ENCODE assay signal across 19 cellular contexts in genomic region chr7:158765020-158765419, GRCh38.
A peak's percentile ranks its signal among the peaks of the same experiment; 100 is the strongest.
DNase-seq lines count a peak whose midpoint lies in the region; ATAC-seq, FAIRE-seq and TF ChIP-seq lines count a peak whose summit lies in the region.
"Had no signal": no experiment of that assay in that cellular context is flagged by ENCODE, and none has a peak within 500 bp of the region (broad histone marks: within the 10 kb centered on the region; RNA-seq: fewer than 3 reads in every experiment).

No MANE protein-coding gene starts in this region.

- intact Hi-C loops in CD4-positive, alpha-beta T cell (cut with DNase I, micrococcal nuclease): no loop called here
- intact Hi-C loops in right cardiac atrium (cut with DNase I): no loop called here

- no peak overlapping the region for H3K27ac ChIP-seq in CD4-positive, alpha-beta T cell (ENCODE audit: low read depth, low read length)
- H3K27ac ChIP-seq in right cardiac atrium (ENCODE audit: low read length): no peak overlapping the region
- H3K27ac ChIP-seq: C4-2B, KMS-11 had no signal

- POLR2A ChIA-PET in CD4-positive, alpha-beta T cell (lab: Charles Lee): no interaction called here
- POLR2A ChIA-PET in activated CD8-positive, alpha-beta T cell treated with anti-CD3 and anti-CD28 coated beads, Interleukin-2, amount 10 ng/mL, durations not matched to agents 7 days and 5 days (lab: Charles Lee): no interaction called here

- no peak overlapping the region for H3K4me3 ChIP-seq in right cardiac atrium (ENCODE audit: low read length)

- no peak overlapping the region for H3K4me3 Mint-ChIP-seq in activated T-cell treated with anti-CD3 and anti-CD28 coated beads, Interleukin-2, amount 50 U/mL, for 72 hours
- no peak overlapping the region for H3K4me3 Mint-ChIP-seq in CD4-positive, alpha-beta T cell
- H3K4me3 Mint-ChIP-seq in activated CD8-positive, alpha-beta T cell treated with anti-CD3 and anti-CD28 coated beads, Interleukin-2, amount 10 ng/mL, durations not matched to agents 7 days and 5 days: no peak overlapping the region
- H3K4me3 Mint-ChIP-seq: HFFc6 had no signal

- H3K9me3 Mint-ChIP-seq in activated T-cell treated with anti-CD3 and anti-CD28 coated beads, Interleukin-2, amount 50 U/mL, for 72 hours: no peaks in the 10 kb centered on the region
- no peaks in the 10 kb centered on the region for H3K9me3 Mint-ChIP-seq in CD4-positive, alpha-beta T cell
- H3K9me3 Mint-ChIP-seq in activated CD8-positive, alpha-beta T cell treated with anti-CD3 and anti-CD28 coated beads, Interleukin-2, amount 10 ng/mL, durations not matched to agents 7 days and 5 days (ENCODE audit: insufficient read depth): no peaks in the 10 kb centered on the region
- H3K9me3 Mint-ChIP-seq: HFFc6 had no signal

- H3K4me1 ChIP-seq in right cardiac atrium (ENCODE audit: control insufficient read depth, insufficient read depth, low read length): peaks cover 3% of the 10 kb centered on the region
- H3K4me1 ChIP-seq: Caco-2 had no signal

- H3K9me3 ChIP-seq in CD4-positive, alpha-beta T cell (ENCODE audit: control insufficient read depth, low read length): no peaks in the 10 kb centered on the region
- no peaks in the 10 kb centered on the region for H3K9me3 ChIP-seq in right cardiac atrium (ENCODE audit: control insufficient read depth, low read length)
- H3K9me3 ChIP-seq: Caco-2 had no signal

- 77% methylated on average over 7 of the region's 7 CpGs for WGBS in right cardiac atrium

- H3K27me3 ChIP-seq in CD4-positive, alpha-beta T cell (ENCODE audit: control insufficient read depth, insufficient read depth, low read length): no peaks in the 10 kb centered on the region
- H3K27me3 ChIP-seq in right cardiac atrium (ENCODE audit: control insufficient read depth, insufficient read depth): no peaks in the 10 kb centered on the region

- no peak for DNase-seq in activated T-cell treated with anti-CD3 and anti-CD28 coated beads, Interleukin-2, amount 50 U/mL, for 72 hours
- DNase-seq in activated T-cell treated with anti-CD3 and anti-CD28 coated beads for 4 hours: no peak
- no peak for DNase-seq in CD4-positive, alpha-beta T cell
- DNase-seq in activated CD8-positive, alpha-beta T cell treated with anti-CD3 and anti-CD28 coated beads, Interleukin-2, amount 10 ng/mL, durations not matched to agents 7 days and 5 days: no peak
- DNase-seq in right cardiac atrium: no peak
- no peak for DNase-seq in RKO (ENCODE audit: low spot score)
- DNase-seq in HTR-8/SVneo (ENCODE audit: insufficient read length, low spot score): no peak
- DNase-seq: Caco-2, EL, HFFc6, NCI-H1436 treated with DMSO at 0.1 percent for 48 hours, NCI-H2029 treated with DMSO at 0.1 percent for 48 hours, NCI-H2171 treated with DMSO at 0.1 percent for 48 hours, NCI-H446 treated with DMSO at 0.1 percent for 48 hours, OCI-M1, RPMI8226 had no signal

- H3K4me1 Mint-ChIP-seq in activated T-cell treated with anti-CD3 and anti-CD28 coated beads, Interleukin-2, amount 50 U/mL, for 72 hours (ENCODE audit: low read depth): peaks cover 9% of the 10 kb centered on the region
- peaks cover 9% of the 10 kb centered on the region for H3K4me1 Mint-ChIP-seq in CD4-positive, alpha-beta T cell (ENCODE audit: low read depth)
- H3K4me1 Mint-ChIP-seq in activated CD8-positive, alpha-beta T cell treated with anti-CD3 and anti-CD28 coated beads, Interleukin-2, amount 10 ng/mL, durations not matched to agents 7 days and 5 days (ENCODE audit: low read depth): peaks cover 12% of the 10 kb centered on the region

- no peak for TF ChIP-seq CTCF in CD4-positive, alpha-beta T cell (IDR thresholded peaks at IDR 0.05)

- CTCF ChIA-PET in CD4-positive, alpha-beta T cell (lab: Charles Lee): no interaction called here
- CTCF ChIA-PET in activated CD8-positive, alpha-beta T cell treated with anti-CD3 and anti-CD28 coated beads, Interleukin-2, amount 10 ng/mL, durations not matched to agents 7 days and 5 days (lab: Charles Lee): interaction anchor here (1.0 kb wide), 1 partner anchor 9 kb away, joined by 3 read pairs; no protein-coding TSS in a partner anchor

- no peak overlapping the region for H3K27ac Mint-ChIP-seq in activated T-cell treated with anti-CD3 and anti-CD28 coated beads, Interleukin-2, amount 50 U/mL, for 72 hours
- H3K27ac Mint-ChIP-seq in CD4-positive, alpha-beta T cell: peak overlapping the region; percentile 36
- peak overlapping the region; percentile 34 for H3K27ac Mint-ChIP-seq in activated CD8-positive, alpha-beta T cell treated with anti-CD3 and anti-CD28 coated beads, Interleukin-2, amount 10 ng/mL, durations not matched to agents 7 days and 5 days
- H3K27ac Mint-ChIP-seq: HFFc6 had no signal

- H3K36me3 Mint-ChIP-seq in activated T-cell treated with anti-CD3 and anti-CD28 coated beads, Interleukin-2, amount 50 U/mL, for 72 hours (ENCODE audit: insufficient read depth in 2 of 2): peaks cover 4 to 8% of the 10 kb centered on the region in 2 donors
- H3K36me3 Mint-ChIP-seq in CD4-positive, alpha-beta T cell (ENCODE audit: low read depth): peaks cover 91% of the 10 kb centered on the region
- peaks cover 56% of the 10 kb centered on the region for H3K36me3 Mint-ChIP-seq in activated CD8-positive, alpha-beta T cell treated with anti-CD3 and anti-CD28 coated beads, Interleukin-2, amount 10 ng/mL, durations not matched to agents 7 days and 5 days (ENCODE audit: low read depth)

- no peaks in the 10 kb centered on the region for H3K27me3 Mint-ChIP-seq in activated T-cell treated with anti-CD3 and anti-CD28 coated beads, Interleukin-2, amount 50 U/mL, for 72 hours (ENCODE audit: low read depth)
- no peaks in the 10 kb centered on the region for H3K27me3 Mint-ChIP-seq in CD4-positive, alpha-beta T cell
- H3K27me3 Mint-ChIP-seq in activated CD8-positive, alpha-beta T cell treated with anti-CD3 and anti-CD28 coated beads, Interleukin-2, amount 10 ng/mL, durations not matched to agents 7 days and 5 days (ENCODE audit: low read depth): no peaks in the 10 kb centered on the region

- FAIRE-seq in HTR-8/SVneo (lab: Jason Lieb, UNC): no peak
- FAIRE-seq: H1 had no signal

- ATAC-seq in activated T-cell treated with anti-CD3 and anti-CD28 coated beads, Interleukin-2, amount 50 U/mL, for 72 hours (replicated peaks in 1 of 2): peak; percentile 66 to 88
- ATAC-seq in CD4-positive, alpha-beta T cell (ENCODE audit: poor library complexity): no peak
- ATAC-seq in activated CD8-positive, alpha-beta T cell treated with anti-CD3 and anti-CD28 coated beads, Interleukin-2, amount 10 ng/mL, durations not matched to agents 7 days and 5 days: no peak
- ATAC-seq in right cardiac atrium: peak; percentile 46 to 58

Comparison
In these comparisons a context has a peak if more than half of its experiments do, and no peak if none do; other contexts are left out.
1. ATAC-seq: peak in activated T-cell treated with anti-CD3 and anti-CD28 coated beads, Interleukin-2, amount 50 U/mL, for 72 hours (2 of 2) and right cardiac atrium (2 of 2); none in CD4-positive, alpha-beta T cell (single experiment) and activated CD8-positive, alpha-beta T cell treated with anti-CD3 and anti-CD28 coated beads, Interleukin-2, amount 10 ng/mL, durations not matched to agents 7 days and 5 days (single experiment).